Comparison of ENCODE assay signal across 8 cellular contexts in genomic region chr16:87909203-87909935, GRCh38. TPM values are rescaled to one million over a fixed set of nuclear protein-coding genes. Genes with fewer than 3 reads are reported as not detected.
DNase-seq lines count a peak whose midpoint lies in the region; ATAC-seq, FAIRE-seq and TF ChIP-seq lines count a peak whose summit lies in the region.
"Not testable (repeated sequence)": the region's sequence is repeated elsewhere in the genome, so short reads cannot be mapped to it uniquely, and the experiment has no call there.

No MANE protein-coding gene starts in this region.

- H3K36me3 Mint-ChIP-seq in T-cell; activated naive CD4-positive, alpha-beta T cell treated with anti-CD3 and anti-CD28 coated beads, Interleukin-2, amount 50 U/mL, for 24 hours: not testable (repeated sequence)

- H3K4me1 Mint-ChIP-seq in T-cell; activated naive CD4-positive, alpha-beta T cell treated with anti-CD3 and anti-CD28 coated beads, Interleukin-2, amount 50 U/mL, for 24 hours: not testable (repeated sequence)

- 34 to 37% methylated on average over 36 of the region's 36 CpGs for WGBS in pancreas, 2 donors
- 32% methylated on average over 36 of the region's 36 CpGs for WGBS in tibial nerve, 2 donors

- not testable (repeated sequence) for H3K9me3 ChIP-seq in pancreas, tibial nerve

- peak; percentile 59 for DNase-seq in GM12864 (ENCODE audit: low read depth)
- DNase-seq in NCI-H1092 (lab: John Stamatoyannopoulos, UW): peak; percentile 44
- DNase-seq in T-cell: peak; percentile 33 to 81 (median 70)
- DNase-seq in head of caudate nucleus: peak; percentile 61 to 90 (median 79)
- peak in 5 of 6 donors; percentile 66 to 93 (median 88) for DNase-seq in pancreas
- peak; percentile 57 to 76 for DNase-seq in tibial nerve (ENCODE audit: low spot score in 2 of 2)

- FAIRE-seq in pancreas (lab: Jason Lieb, UNC): not testable (repeated sequence)

- H3K9me3 Mint-ChIP-seq in T-cell; activated naive CD4-positive, alpha-beta T cell treated with anti-CD3 and anti-CD28 coated beads, Interleukin-2, amount 50 U/mL, for 24 hours: not testable (repeated sequence)

- CTCF ChIA-PET in T-cell (lab: Charles Lee): interaction anchor here in 1 of 2 donors (1.0 to 1.3 kb wide), 2 partner anchors 130 kb away, joined by 4 to 8 read pairs; no protein-coding TSS in a partner anchor

- intact Hi-C loops in head of caudate nucleus (cut with DNase I): not testable (repeated sequence)
- intact Hi-C loops in pancreas (cut with DNase I): loop anchor here in 1 of 3 donors (10.0 kb wide), 1 partner anchor 135 kb away; no protein-coding TSS in a partner anchor

- TF ChIP-seq CTCF in GM12864 (IDR thresholded peaks at IDR 0.05; ENCODE audit: low read depth, low read length, missing control alignments) (peak; percentile 92), pancreas (IDR thresholded peaks at IDR 0.05) (peak; percentile 77 to 93 (median 88)), tibial nerve (IDR thresholded peaks at IDR 0.05) (peak; percentile 72 to 85 (median 81))

- not testable (repeated sequence) for H3K36me3 ChIP-seq in pancreas, tibial nerve

- not testable (repeated sequence) for TF ChIP-seq EP300 in tibial nerve (IDR thresholded peaks at IDR 0.05)

- ATAC-seq in HG02571 (IDR thresholded peaks at IDR 0.05; ENCODE audit: unreplicated experiment) (peak; percentile 87), T-cell (replicated peaks in 1 of 4) (peak; percentile 86 to 90 (median 87)), pancreas (peak; percentile 59 to 92 (median 84))

- H3K27me3 ChIP-seq in pancreas: not testable (repeated sequence)
- peaks cover 0 to 18% of the 10 kb centered on the region in 2 donors for H3K27me3 ChIP-seq in tibial nerve

- H3K4me3 Mint-ChIP-seq in T-cell: not testable (repeated sequence)
- peak overlapping the region; percentile 51 for H3K4me3 Mint-ChIP-seq in activated naive CD4-positive, alpha-beta T cell treated with anti-CD3 and anti-CD28 coated beads, Interleukin-2, amount 50 U/mL, for 24 hours

- peak overlapping the region in 1 of 2 donors; percentile 33 for H3K27ac Mint-ChIP-seq in T-cell
- H3K27ac Mint-ChIP-seq in activated naive CD4-positive, alpha-beta T cell treated with anti-CD3 and anti-CD28 coated beads, Interleukin-2, amount 50 U/mL, for 24 hours: peak overlapping the region; percentile 93

- POLR2A ChIA-PET in T-cell (lab: Charles Lee): interaction anchor here in 1 of 2 donors (1.0 kb wide), 1 partner anchor 12 kb away, joined by 3 read pairs; no protein-coding TSS in a partner anchor

- not testable (repeated sequence) for H3K4me3 ChIP-seq in GM12864 (ENCODE audit: low read depth, low read length); pancreas; tibial nerve

- H3K27me3 Mint-ChIP-seq in T-cell; activated naive CD4-positive, alpha-beta T cell treated with anti-CD3 and anti-CD28 coated beads, Interleukin-2, amount 50 U/mL, for 24 hours: not testable (repeated sequence)

- not testable (repeated sequence) for H3K4me1 ChIP-seq in pancreas, tibial nerve

- not testable (repeated sequence) for H3K27ac ChIP-seq in pancreas, tibial nerve

- TF ChIP-seq POLR2A in tibial nerve (IDR thresholded peaks at IDR 0.05): not testable (repeated sequence)

RNA-seq across cellular contexts. Expression of gene CA5A, which starts 27.0 kb away (rescaled TPM):
- total RNA-seq in T-cell: under 1 TPM in 1 of 5 donors, not detected in 4; 0.20 TPM
- not detected for total RNA-seq in pancreas
- under 1 TPM; under 0.01 TPM for polyA plus RNA-seq in pancreas
- total RNA-seq in tibial nerve: not detected

RNA-seq across cellular contexts. Expression of gene SLC7A5, which starts 40.1 kb away (rescaled TPM):
- total RNA-seq in T-cell: 10 to 100 TPM; 37.9 to 81.6 (median 40.0) TPM
- 10 to 100 TPM in 1 of 6 donors, 1 to 10 TPM in 5; 1.1 to 54.7 (median 3.5) TPM for total RNA-seq in pancreas
- 1 to 10 TPM; 4.2 to 7.7 TPM for polyA plus RNA-seq in pancreas
- 1 to 10 TPM; 5.5 to 6.6 (median 6.0) TPM for total RNA-seq in tibial nerve

RNA-seq across cellular contexts. Expression of gene BANP, which starts 41.9 kb away (rescaled TPM):
- total RNA-seq in T-cell (10 to 100 TPM; 57.1 to 81.9 (median 69.4) TPM), pancreas (10 to 100 TPM in 4 of 6 donors, 1 to 10 TPM in 2; 6.1 to 17.6 (median 12.8) TPM), tibial nerve (10 to 100 TPM; 21.9 to 27.3 (median 24.6) TPM)
- 10 to 100 TPM; 14.6 to 17.8 TPM for polyA plus RNA-seq in pancreas
